8 cellular contexts compared by ENCODE assay signal in genomic region chr4:180828455-180829018, GRCh38.
DNase-seq lines count a peak whose midpoint lies in the region; ATAC-seq, FAIRE-seq and TF ChIP-seq lines count a peak whose summit lies in the region.

No MANE protein-coding gene starts in this region.

- H2AFZ ChIP-seq in HCT116 (ENCODE audit: low read depth, low read length, poor library complexity, severe bottlenecking) = no peak overlapping the region
- H2AFZ ChIP-seq in GM12878 (ENCODE audit: control insufficient read depth, low read depth, low read length) = no peak overlapping the region

- H3K9ac ChIP-seq in HCT116 (ENCODE audit: low read length) (no peak overlapping the region), GM12878 (ENCODE audit: control insufficient read depth, insufficient read depth, low read length) (no peak overlapping the region), liver (ENCODE audit: low read depth in 1 of 2, low read length in 2 of 2) (no peak overlapping the region)

- H3K9me3 ChIP-seq in HCT116 (ENCODE audit: control insufficient read depth in 1 of 2, insufficient read depth in 1 of 2, low read depth in 1 of 2, low read length in 2 of 2) (no peaks in the 10 kb centered on the region), GM12878 (replicated peaks; ENCODE audit: control insufficient read depth, insufficient read depth, low read length) (no peaks in the 10 kb centered on the region), liver (ENCODE audit: control insufficient read depth in 4 of 4, low read length in 3 of 4) (no peaks in the 10 kb centered on the region), ovary (no peaks in the 10 kb centered on the region)

- H3K4me2 ChIP-seq in HCT116 (ENCODE audit: low read length) = no peak overlapping the region
- H3K4me2 ChIP-seq in GM12878 (ENCODE audit: control insufficient read depth, insufficient read depth) = no peak overlapping the region

- TF ChIP-seq RAD21 in HCT116 (IDR thresholded peaks at IDR 0.05; ENCODE audit: low read depth) (peak; percentile 87), GM12878 (IDR thresholded peaks at IDR 0.05; ENCODE audit: insufficient read depth, low read depth, low read length) (peak; percentile 71), liver (IDR thresholded peaks at IDR 0.05) (peak; percentile 74 to 76)

- no peaks in the 10 kb centered on the region for H3K9me2 ChIP-seq in HCT116 (ENCODE audit: insufficient read depth)

- peak; percentile 76 for TF ChIP-seq CTCF in AG09319 (IDR thresholded peaks at IDR 0.05; ENCODE audit: low read depth, low read length)
- TF ChIP-seq CTCF in HCT116 (IDR thresholded peaks at IDR 0.05 in 2 of 3, conservative IDR thresholded peaks at IDR 0.05 in 1 of 3; ENCODE audit: borderline replicate concordance in 1 of 3, insufficient read depth in 1 of 3, low read depth in 2 of 3, low read length in 2 of 3) = peak; percentile 52 to 82 (median 69)
- peak; percentile 56 to 59 (median 58) for TF ChIP-seq CTCF in GM12878 (IDR thresholded peaks at IDR 0.05 in 2 of 3, conservative IDR thresholded peaks at IDR 0.05 in 1 of 3; ENCODE audit: control insufficient read depth in 2 of 3, extremely low read depth in 1 of 3, insufficient read depth in 1 of 3, low read depth in 3 of 3, low read length in 3 of 3)
- peak; percentile 46 for TF ChIP-seq CTCF in liver (IDR thresholded peaks at IDR 0.05; ENCODE audit: low read depth, low read length, missing input control)
- TF ChIP-seq CTCF in ovary (IDR thresholded peaks at IDR 0.05) = peak in 1 of 3 donors; percentile 15

- SMC1A ChIA-PET in GM12878 (lab: Charles Lee; ENCODE audit: uncharacterized antibody, unreplicated experiment) = interaction anchor here (0.9 kb wide), 1 partner anchor 10 kb away, joined by 4 read pairs; no protein-coding TSS in a partner anchor

- H4K20me1 ChIP-seq in HCT116 (ENCODE audit: insufficient read depth) (no peaks in the 10 kb centered on the region), GM12878 (ENCODE audit: control insufficient read depth, insufficient read depth) (no peaks in the 10 kb centered on the region)

- CTCF ChIA-PET in HCT116 (lab: Charles Lee) = interaction anchor here (0.6 to 2.0 kb wide), 9 partner anchors 9 to 700 kb away, joined by 3 to 7 read pairs (median 5); no protein-coding TSS in a partner anchor
- CTCF ChIA-PET in GM12878 (lab: Yijun Ruan, JAX) = interaction anchor here (0.9 to 3.1 kb wide), 7 partner anchors 10 to 700 kb away, joined by 3 to 21 read pairs (median 5); no protein-coding TSS in a partner anchor

- DNase-seq in AG09319 (ENCODE audit: extremely low read depth, low read depth) (peak; percentile 63), HCT116 (ENCODE audit: low read depth, low spot score) (peak; percentile 69), NCI-H510A (lab: John Stamatoyannopoulos, UW) (peak; percentile 9), GM12878 (ENCODE audit: low read depth, low spot score) (no peak), ovary (no peak)
- DNase-seq in activated CD4-positive, alpha-beta T cell treated with anti-CD3 and anti-CD28 coated beads, Interleukin-2, amount 50 U/mL, for 48 hours = no peak

- ATAC-seq in HCT116 (peak; percentile 64), GM12878 (peak; percentile 51; the same call in 2 of the 3 replicates), HG02759 (IDR thresholded peaks at IDR 0.05; ENCODE audit: unreplicated experiment) (no peak)

- H3K4me1 ChIP-seq in HCT116 (ENCODE audit: control insufficient read depth in 1 of 2, insufficient read depth in 2 of 2, low read length in 2 of 2) (peaks cover 0 to 7% of the 10 kb centered on the region in 2 experiments; a peak in 3 of 4 replicates), GM12878 (ENCODE audit: control insufficient read depth, insufficient read depth, low read length) (peaks cover 4% of the 10 kb centered on the region; the same call in 1 of the 2 replicates), liver (ENCODE audit: control insufficient read depth in 4 of 4, insufficient read depth in 4 of 4, low read length in 3 of 4) (peaks cover 0 to 5% (median 2%) of the 10 kb centered on the region in 4 donors), ovary (ENCODE audit: insufficient read depth) (no peaks in the 10 kb centered on the region)

- POLR2A ChIA-PET in HCT116 (lab: Charles Lee) = no interaction called here
- POLR2A ChIA-PET in GM12878 (lab: Charles Lee) = no interaction called here

- TF ChIP-seq POLR2A in HCT116 (IDR thresholded peaks at IDR 0.05; ENCODE audit: borderline replicate concordance, extremely low read depth, insufficient read depth, insufficient read length) (no peak), GM12878 (IDR thresholded peaks at IDR 0.05; ENCODE audit: low read depth, low read length) (no peak), ovary (IDR thresholded peaks at IDR 0.05) (no peak)

- in situ Hi-C loops in GM12878 (cut with MboI) = no loop called here

- FAIRE-seq in GM12878 (lab: Jason Lieb, UNC) = no peak

- no peaks in the 10 kb centered on the region for H3K79me2 ChIP-seq in HCT116 (ENCODE audit: insufficient read depth, low read length)
- no peaks in the 10 kb centered on the region for H3K79me2 ChIP-seq in GM12878 (ENCODE audit: control insufficient read depth, insufficient read depth, low read length)

- TF ChIP-seq EP300 in GM12878 (IDR thresholded peaks at IDR 0.05; ENCODE audit: borderline replicate concordance in 1 of 2, control insufficient read depth in 1 of 2, low read depth in 2 of 2, low read length in 2 of 2) (no peak), ovary (IDR thresholded peaks at IDR 0.05) (no peak)

- intact Hi-C loops in HCT116 (cut with micrococcal nuclease) = loop anchor here (1.0 to 5.0 kb wide), 6 partner anchors 119 to 1978 kb away; no protein-coding TSS in a partner anchor
- intact Hi-C loops in GM12878 (cut with micrococcal nuclease; ENCODE audit: unreplicated experiment) = loop anchor here (1.0 kb wide), 2 partner anchors 315 to 700 kb away; no protein-coding TSS in a partner anchor
- intact Hi-C loops in ovary (cut with DNase I) = no loop called here

- H3K4me3 ChIP-seq in HCT116 (replicated peaks in 1 of 2; ENCODE audit: low read depth in 1 of 2, low read length in 2 of 2) (no peak overlapping the region), GM12878 (no peak overlapping the region), liver (ENCODE audit: low read depth in 1 of 3, low read length in 3 of 3) (no peak overlapping the region), ovary (no peak overlapping the region)

- RAD21 ChIA-PET in HCT116 (lab: Charles Lee; ENCODE audit: low non-redundant PET in 1 of 2, low total read pairs in 2 of 2, uncharacterized antibody in 2 of 2, unreplicated experiment in 2 of 2) (no interaction called here), GM12878 (lab: Charles Lee; ENCODE audit: unreplicated experiment) (interaction anchor here (0.9 to 1.5 kb wide), 3 partner anchors 12 to 698 kb away, joined by 3 read pairs; no protein-coding TSS in a partner anchor)

- no peaks in the 10 kb centered on the region for H3K27me3 ChIP-seq in HCT116 (ENCODE audit: insufficient read depth, low read length)
- no peaks in the 10 kb centered on the region for H3K27me3 ChIP-seq in GM12878 (replicated peaks in 1 of 2; ENCODE audit: control insufficient read depth in 2 of 2, insufficient read depth in 2 of 2, low read length in 1 of 2)
- peaks cover 0 to 3% (median 0%) of the 10 kb centered on the region in 4 donors for H3K27me3 ChIP-seq in liver (ENCODE audit: control insufficient read depth in 4 of 4, insufficient read depth in 4 of 4, low read length in 3 of 4)
- H3K27me3 ChIP-seq in ovary = no peaks in the 10 kb centered on the region

- H3K27ac ChIP-seq in HCT116 (ENCODE audit: low read depth, low read length) (no peak overlapping the region), GM12878 (ENCODE audit: control insufficient read depth, insufficient read depth) (no peak overlapping the region), liver (ENCODE audit: low read depth in 1 of 2, low read length in 2 of 2) (no peak overlapping the region), ovary (no peak overlapping the region)

- BruUV-seq in HCT116 (replicated peaks; lab: Mats Ljungman, UMichigan) (no TSS peak), GM12878 (replicated peaks; lab: Mats Ljungman, UMichigan) (no TSS peak)

- H3K36me3 ChIP-seq in HCT116 (ENCODE audit: control insufficient read depth in 1 of 2, insufficient read depth in 2 of 2, low read length in 2 of 2) (no peaks in the 10 kb centered on the region), GM12878 (ENCODE audit: control insufficient read depth in 2 of 2, insufficient read depth in 2 of 2, low read length in 1 of 2) (no peaks in the 10 kb centered on the region), liver (ENCODE audit: control insufficient read depth in 4 of 4, insufficient read depth in 3 of 4, low read depth in 1 of 4, low read length in 3 of 4) (no peaks in the 10 kb centered on the region), ovary (no peaks in the 10 kb centered on the region)

- 0% methylated on average over 2 of the region's 2 CpGs for WGBS in GM12878 (ENCODE audit: insufficient coverage, insufficient replicate concordance, low lambda C conversion rate, missing lambda C conversion rate)
- 8% methylated on average over 2 of the region's 2 CpGs for WGBS in liver
- 1 to 4% (median 2%) methylated on average over 2 of the region's 2 CpGs for WGBS in ovary, 3 donors

TF ChIP-seq in liver, 16 proteins besides CTCF, POLR2A, EP300 and RAD21 (continues in another document):
- TF ChIP-seq JUND (IDR thresholded peaks at IDR 0.05) (no peak), GABPA (IDR thresholded peaks at IDR 0.05 in 1 of 2, conservative IDR thresholded peaks at IDR 0.05 in 1 of 2) (no peak), ATF3 (IDR thresholded peaks at IDR 0.05) (no peak), FOXA2 (IDR thresholded peaks at IDR 0.05) (no peak), TAF1 (conservative IDR thresholded peaks at IDR 0.05) (no peak), FOXA1 (IDR thresholded peaks at IDR 0.05) (no peak), RXRA (IDR thresholded peaks at IDR 0.05) (no peak), NR2F2 (IDR thresholded peaks at IDR 0.05) (no peak), HNF4A (conservative IDR thresholded peaks at IDR 0.05) (no peak)

Comparison
In these comparisons a context has a peak if more than half of its experiments do, and no peak if none do; other contexts are left out.
1. DNase-seq: peak in AG09319 (single experiment), HCT116 (single experiment) and NCI-H510A (single experiment); none in GM12878 (single experiment), ovary (0 of 5) and activated CD4-positive, alpha-beta T cell treated with anti-CD3 and anti-CD28 coated beads, Interleukin-2, amount 50 U/mL, for 48 hours (0 of 2).
2. intact Hi-C loops: an anchor here in HCT116 (1.0 to 5.0 kb wide) and GM12878 (1.0 kb wide); none called in ovary.